In the genomic region with DNA sequence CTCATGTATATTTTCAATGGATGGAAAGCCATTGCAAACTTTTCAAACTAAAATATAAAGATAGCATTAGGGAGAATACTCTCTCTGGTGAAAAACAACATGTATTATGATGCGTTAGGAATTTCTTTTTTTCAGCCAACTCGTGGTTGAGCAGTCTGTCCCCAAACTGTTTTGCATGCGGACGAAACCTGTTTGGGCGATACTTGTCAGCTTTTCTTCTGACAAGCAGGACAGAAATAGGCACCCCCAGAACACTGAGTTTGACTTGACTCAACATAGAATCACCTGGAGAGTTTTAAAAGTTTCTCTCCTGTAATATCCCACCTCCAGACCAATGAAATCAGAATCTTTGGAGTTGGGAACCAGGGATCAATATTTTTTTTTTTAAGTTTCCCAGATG, we compare ENCODE assay signal across 24 cellular contexts.
DNase-seq lines count a peak whose midpoint lies in the region; ATAC-seq, FAIRE-seq and TF ChIP-seq lines count a peak whose summit lies in the region.
"Had no signal": no experiment of that assay in that cellular context is flagged by ENCODE, and none has a peak within 500 bp of the region (broad histone marks: within the 10 kb centered on the region; RNA-seq: fewer than 3 reads in every experiment).

No MANE protein-coding gene starts in this region.

- H3K36me3 ChIP-seq in astrocyte (ENCODE audit: insufficient read depth, low read length) = no peaks in the 10 kb centered on the region
- H3K36me3 ChIP-seq: MG63, right lobe of liver, vagina had no signal

- H3K4me3 Mint-ChIP-seq in astrocyte (ENCODE audit: unreplicated experiment) = no peak overlapping the region
- H3K4me3 Mint-ChIP-seq: activated CD4-positive, alpha-beta memory T cell treated with anti-CD3 and anti-CD28 coated beads, Interleukin-2, amount 10 ng/mL, durations not matched to agents 7 days and 5 days; activated T-cell treated with anti-CD3 and anti-CD28 coated beads, Interleukin-2, amount 50 U/mL, for 24 hours; HFFc6; stimulated activated effector memory CD8-positive, alpha-beta T cell treated with anti-CD3 and anti-CD28 coated beads, Interleukin-12 subunit alpha, Interleukin-12 subunit beta, amount 100 ng/mL, for 72 hours; T-helper 2 cell treated with Interferon-gamma antibody and Interleukin-4, amounts not matched to agents 5 μg/mL and 100 μg/mL, for 36 hours had no signal

- peaks cover 4% of the 10 kb centered on the region for H3K36me3 Mint-ChIP-seq in astrocyte (ENCODE audit: low read depth, unreplicated experiment)

- H3K4me2 ChIP-seq in astrocyte (ENCODE audit: low read length) = no peak overlapping the region
- H3K4me2 ChIP-seq: hepatocyte had no signal

- ATAC-seq in GM18858 (IDR thresholded peaks at IDR 0.05; ENCODE audit: unreplicated experiment) (peak; percentile 43), HG02623 (IDR thresholded peaks at IDR 0.05; ENCODE audit: unreplicated experiment) (peak; percentile 69), HG03378 (IDR thresholded peaks at IDR 0.05; ENCODE audit: unreplicated experiment) (peak; percentile 48)
- ATAC-seq: mucosa of descending colon, right lobe of liver had no signal

- H3K4me1 Mint-ChIP-seq in astrocyte (ENCODE audit: low read depth, unreplicated experiment) = peaks cover 17% of the 10 kb centered on the region

- H3K9me3 ChIP-seq in astrocyte (ENCODE audit: insufficient read depth, low read depth, low read length) = no peaks in the 10 kb centered on the region
- H3K9me3 ChIP-seq: MG63, mucosa of descending colon, right lobe of liver, testis, vagina had no signal

- peaks cover 3% of the 10 kb centered on the region for H3K9me3 Mint-ChIP-seq in astrocyte (ENCODE audit: unreplicated experiment)
- H3K9me3 Mint-ChIP-seq: activated CD4-positive, alpha-beta memory T cell treated with anti-CD3 and anti-CD28 coated beads, Interleukin-2, amount 10 ng/mL, durations not matched to agents 7 days and 5 days; activated T-cell treated with anti-CD3 and anti-CD28 coated beads, Interleukin-2, amount 50 U/mL, for 24 hours; HFFc6; stimulated activated effector memory CD8-positive, alpha-beta T cell treated with anti-CD3 and anti-CD28 coated beads, Interleukin-12 subunit alpha, Interleukin-12 subunit beta, amount 100 ng/mL, for 72 hours; T-helper 2 cell treated with Interferon-gamma antibody and Interleukin-4, amounts not matched to agents 5 μg/mL and 100 μg/mL, for 36 hours had no signal

- no peak overlapping the region for H3K9ac ChIP-seq in astrocyte (ENCODE audit: low read length)

- H3K27me3 Mint-ChIP-seq in astrocyte (ENCODE audit: low read depth, unreplicated experiment) = no peaks in the 10 kb centered on the region
- H3K27me3 Mint-ChIP-seq: activated CD4-positive, alpha-beta memory T cell treated with anti-CD3 and anti-CD28 coated beads, Interleukin-2, amount 10 ng/mL, durations not matched to agents 7 days and 5 days; activated T-cell treated with anti-CD3 and anti-CD28 coated beads, Interleukin-2, amount 50 U/mL, for 24 hours had no signal

- H3K4me3 ChIP-seq in astrocyte (ENCODE audit: insufficient read depth, low read depth, low read length) = no peak overlapping the region
- H3K4me3 ChIP-seq: dorsolateral prefrontal cortex, hepatocyte, MG63, mucosa of descending colon, right lobe of liver, testis, vagina had no signal

- peaks cover 34% of the 10 kb centered on the region for H4K20me1 ChIP-seq in astrocyte (ENCODE audit: insufficient read depth, low read length)

- peaks cover 3% of the 10 kb centered on the region for H3K4me1 ChIP-seq in astrocyte (ENCODE audit: insufficient read depth, low read length)
- H3K4me1 ChIP-seq: testis, vagina had no signal

- no peak overlapping the region for H3K27ac ChIP-seq in astrocyte (ENCODE audit: low read depth, low read length)
- H3K27ac ChIP-seq: C4-2B, dorsolateral prefrontal cortex, epithelial cell of prostate, hepatocyte, right lobe of liver, testis, vagina had no signal

- H3K27me3 ChIP-seq in astrocyte (ENCODE audit: insufficient read depth, low read length) = no peaks in the 10 kb centered on the region
- H3K27me3 ChIP-seq: dorsolateral prefrontal cortex, hepatocyte, MG63, right lobe of liver, testis, vagina had no signal

- H3K27ac Mint-ChIP-seq in astrocyte (ENCODE audit: unreplicated experiment) = no peak overlapping the region
- H3K27ac Mint-ChIP-seq: activated CD4-positive, alpha-beta memory T cell treated with anti-CD3 and anti-CD28 coated beads, Interleukin-2, amount 10 ng/mL, durations not matched to agents 7 days and 5 days; T-helper 2 cell treated with Interferon-gamma antibody and Interleukin-4, amounts not matched to agents 5 μg/mL and 100 μg/mL, for 36 hours had no signal

- H3K79me2 ChIP-seq in astrocyte (ENCODE audit: insufficient read depth, low read length) = peaks cover 6% of the 10 kb centered on the region
- H3K79me2 ChIP-seq: hepatocyte had no signal

- FAIRE-seq in astrocyte (lab: Jason Lieb, UNC) (peak; percentile 20), D721Med (lab: Jason Lieb, UNC) (no peak)

- DNase-seq in astrocyte (ENCODE audit: low read depth) (no peak), D721Med (ENCODE audit: insufficient read length, low spot score) (no peak), activated T-cell treated with anti-CD3 and anti-CD28 coated beads for 4 hours (no peak), amygdala (lab: John Stamatoyannopoulos, UW) (no peak)
- no peak for DNase-seq in activated CD8-positive, alpha-beta memory T cell treated with anti-CD3 and anti-CD28 coated beads, Interleukin-2, amount 50 U/mL, for 48 hours
- DNase-seq: activated CD4-positive, alpha-beta memory T cell treated with anti-CD3 and anti-CD28 coated beads, Interleukin-2, amount 10 ng/mL, durations not matched to agents 7 days and 5 days; activated naive CD4-positive, alpha-beta T cell treated with Interleukin-2 at 50 U/mL for 16 hours; activated T-cell treated with anti-CD3 and anti-CD28 coated beads, Interleukin-2, amount 50 U/mL, for 24 hours; dorsolateral prefrontal cortex; HFFc6; MG63; mucosa of descending colon; NCI-H187; right lobe of liver; testis had no signal

- TF ChIP-seq CTCF in astrocyte (IDR thresholded peaks at IDR 0.05; ENCODE audit: insufficient read depth, low read depth, low read length) (no peak), D721Med (IDR thresholded peaks at IDR 0.05; ENCODE audit: insufficient read depth, missing control alignments) (no peak)

- no peak overlapping the region for H2AFZ ChIP-seq in astrocyte (ENCODE audit: low read depth, low read length)
- H2AFZ ChIP-seq: hepatocyte had no signal
